In genomic region chr1:59298178-59298583, GRCh38 we compare ENCODE assay signal across 9 cellular contexts. TPM values are rescaled to one million over a fixed set of nuclear protein-coding genes. Genes with fewer than 3 reads are reported as not detected.
DNase-seq lines count a peak whose midpoint lies in the region; ATAC-seq and TF ChIP-seq lines count a peak whose summit lies in the region.
"Had no signal": no experiment of that assay in that cellular context is flagged by ENCODE, and none has a peak within 500 bp of the region (broad histone marks: within the 10 kb centered on the region; RNA-seq: fewer than 3 reads in every experiment).

No MANE protein-coding gene starts in this region.

- peak overlapping the region; percentile 85 for H3K18ac ChIP-seq in trophoblast cell (ENCODE audit: low read length)

- no CpG with 5 or more reads among the region's 1 CpG for WGBS in trophoblast cell (ENCODE audit: extremely low coverage, insufficient coverage, insufficient read length)

- H3K27me3 Mint-ChIP-seq in CD4-positive, alpha-beta T cell = no peaks in the 10 kb centered on the region
- H3K27me3 Mint-ChIP-seq in T-cell = no peaks in the 10 kb centered on the region

- no peak overlapping the region for H3K4me2 ChIP-seq in trophoblast cell (ENCODE audit: low read length)

- H4K12ac ChIP-seq in trophoblast cell (ENCODE audit: low read depth, low read length) = peak overlapping the region; percentile 32

- peak overlapping the region; percentile 81 for H2BK5ac ChIP-seq in trophoblast cell (ENCODE audit: low read depth, low read length, poor library complexity)

- H3K27ac ChIP-seq in CD4-positive, alpha-beta T cell (ENCODE audit: low read depth, low read length) = no peak overlapping the region
- peak overlapping the region; percentile 42 for H3K27ac ChIP-seq in trophoblast cell (ENCODE audit: low read depth, low read length)

- no peak for TF ChIP-seq CTCF in CD4-positive, alpha-beta T cell (IDR thresholded peaks at IDR 0.05)
- no peak for TF ChIP-seq CTCF in fibroblast of mammary gland (conservative IDR thresholded peaks at IDR 0.05; ENCODE audit: control insufficient read depth, insufficient read depth, low read depth, low read length)

- peak overlapping the region; percentile 63 for H3K14ac ChIP-seq in trophoblast cell (ENCODE audit: low read length)

- POLR2A ChIA-PET in CD4-positive, alpha-beta T cell (lab: Charles Lee) = interaction anchor here (0.6 to 0.7 kb wide), 2 partner anchors 17 to 366 kb away, joined by 3 to 4 read pairs; no protein-coding TSS in a partner anchor
- POLR2A ChIA-PET in T-cell (lab: Charles Lee) = no interaction called here

- H2BK12ac ChIP-seq in trophoblast cell (ENCODE audit: low read length) = peak overlapping the region; percentile 99

- H2AFZ ChIP-seq in trophoblast cell (ENCODE audit: insufficient read depth, low read length, poor library complexity) = peak overlapping the region; percentile 51

- no peak for ATAC-seq in CD4-positive, alpha-beta T cell (ENCODE audit: poor library complexity)
- ATAC-seq in T-cell (replicated peaks in 1 of 4) = no peak
- no peak for ATAC-seq in GM21825 (IDR thresholded peaks at IDR 0.05; ENCODE audit: unreplicated experiment)

- no peaks in the 10 kb centered on the region for H3K9me3 ChIP-seq in CD4-positive, alpha-beta T cell (ENCODE audit: control insufficient read depth, low read length)
- H3K9me3 ChIP-seq in trophoblast cell (ENCODE audit: insufficient read depth, low read depth, low read length) = no peaks in the 10 kb centered on the region

- H3K36me3 Mint-ChIP-seq in CD4-positive, alpha-beta T cell (ENCODE audit: low read depth) = peaks cover 6% of the 10 kb centered on the region
- H3K36me3 Mint-ChIP-seq in T-cell = peaks cover 8% of the 10 kb centered on the region

- peak overlapping the region; percentile 94 for H2AK5ac ChIP-seq in trophoblast cell (ENCODE audit: low read length)

- peak overlapping the region; percentile 53 for H4K8ac ChIP-seq in trophoblast cell (ENCODE audit: low read depth, low read length)

- H3K79me1 ChIP-seq in trophoblast cell (ENCODE audit: low read length) = peaks cover 15% of the 10 kb centered on the region

- CTCF ChIA-PET in CD4-positive, alpha-beta T cell (lab: Charles Lee) = no interaction called here
- CTCF ChIA-PET in T-cell (lab: Charles Lee) = no interaction called here

- no peaks in the 10 kb centered on the region for H3K79me2 ChIP-seq in trophoblast cell (ENCODE audit: control insufficient read depth, insufficient read depth, low read length, poor library complexity)

- no peak for DNase-seq in CD4-positive, alpha-beta T cell
- DNase-seq in T-cell = no peak
- peak; percentile 66 for DNase-seq in fibroblast of mammary gland (ENCODE audit: low read depth)
- no peak for DNase-seq in trophoblast cell
- no peak for DNase-seq in occipital lobe (lab: John Stamatoyannopoulos, UW)
- DNase-seq in activated CD4-positive, alpha-beta T cell treated with anti-CD3 and anti-CD28 coated beads for 4 hours = no peak
- DNase-seq in iPS-NIHi11 (ENCODE audit: low spot score) = no peak
- DNase-seq: stimulated activated CD4-positive, alpha-beta T cell treated with anti-CD3 and anti-CD28 coated beads, Interleukin-4, amount 100 ng/mL, for 4 hours had no signal

- no peaks in the 10 kb centered on the region for H3K36me3 ChIP-seq in trophoblast cell (ENCODE audit: control insufficient read depth in 1 of 2, insufficient read depth in 2 of 2, low read length in 2 of 2)

- intact Hi-C loops in CD4-positive, alpha-beta T cell (cut with DNase I, micrococcal nuclease) = loop anchor here in 1 of 2 experiments (10.0 kb wide), 2 partner anchors 517 to 753 kb away; partner anchors contain the start of genes HOOK1 and OMA1

- peaks cover 16% of the 10 kb centered on the region for H3K4me1 Mint-ChIP-seq in CD4-positive, alpha-beta T cell (ENCODE audit: low read depth)
- H3K4me1 Mint-ChIP-seq in T-cell = peaks cover 15 to 23% (median 20%) of the 10 kb centered on the region in 3 donors

- peak overlapping the region; percentile 88 for H3K4me3 Mint-ChIP-seq in CD4-positive, alpha-beta T cell
- H3K4me3 Mint-ChIP-seq in T-cell = peak overlapping the region; percentile 87 to 90 (median 88)

- peak overlapping the region; percentile 80 for H3K4ac ChIP-seq in trophoblast cell (ENCODE audit: low read depth, low read length)

- no peak overlapping the region for H3K9ac ChIP-seq in trophoblast cell (ENCODE audit: low read length)

- peaks cover 4 to 7% of the 10 kb centered on the region in 2 experiments for H3K4me1 ChIP-seq in trophoblast cell (ENCODE audit: control insufficient read depth in 1 of 2, insufficient read depth in 2 of 2, low read length in 2 of 2)

- H3K27me3 ChIP-seq in CD4-positive, alpha-beta T cell (ENCODE audit: control insufficient read depth, insufficient read depth, low read length) = no peaks in the 10 kb centered on the region
- no peaks in the 10 kb centered on the region for H3K27me3 ChIP-seq in trophoblast cell (ENCODE audit: insufficient read depth, low read length)

- H3K23ac ChIP-seq in trophoblast cell (ENCODE audit: low read length) = no peak overlapping the region

- no peaks in the 10 kb centered on the region for H3K9me3 Mint-ChIP-seq in CD4-positive, alpha-beta T cell
- H3K9me3 Mint-ChIP-seq in T-cell = no peaks in the 10 kb centered on the region

- peak overlapping the region; percentile 85 for H3K27ac Mint-ChIP-seq in CD4-positive, alpha-beta T cell
- peak overlapping the region; percentile 61 to 82 for H3K27ac Mint-ChIP-seq in T-cell

- H4K91ac ChIP-seq in trophoblast cell (ENCODE audit: low read depth, low read length) = peak overlapping the region; percentile 90

- H3K4me3 ChIP-seq in fibroblast of mammary gland (ENCODE audit: control insufficient read depth, low read depth, low read length) (no peak overlapping the region), trophoblast cell (ENCODE audit: low read depth, low read length) (no peak overlapping the region)

- H2BK120ac ChIP-seq in trophoblast cell (ENCODE audit: insufficient read depth, low read length, poor library complexity) = peak overlapping the region; percentile 78

RNA-seq across cellular contexts. Expression of gene FGGY, which starts 1.3 kb away (rescaled TPM):
- 10 to 100 TPM in 1 of 2 experiments, 1 to 10 TPM in 1; 9.5 to 10.0 TPM for total RNA-seq in CD4-positive, alpha-beta T cell
- total RNA-seq in T-cell (10 to 100 TPM in 4 of 5 donors, 1 to 10 TPM in 1; 7.8 to 21.7 (median 12.6) TPM), occipital lobe (24.2 TPM)
- 6.0 and 6.2 TPM in 2 replicates for polyA plus RNA-seq in trophoblast cell (2013)
